ENCODE assay signal across 33 cellular contexts in genomic region chr1:246255773-246256172, GRCh38.
DNase-seq lines count a peak whose midpoint lies in the region; ATAC-seq, FAIRE-seq and TF ChIP-seq lines count a peak whose summit lies in the region.
"Had no signal": no experiment of that assay in that cellular context is flagged by ENCODE, and none has a peak within 500 bp of the region (broad histone marks: within the 10 kb centered on the region; RNA-seq: fewer than 3 reads in every experiment).

No MANE protein-coding gene starts in this region.

- TF ChIP-seq RAD21 in GM12878 (IDR thresholded peaks at IDR 0.05; ENCODE audit: insufficient read depth, low read depth, low read length) (no peak), K562 (CRISPR knock-in tag; conservative IDR thresholded peaks at IDR 0.05 in 1 of 2, IDR thresholded peaks at IDR 0.05 in 1 of 2) (no peak)

- H3K4me3 ChIP-seq in GM12878 (no peak overlapping the region), K562 (no peak overlapping the region), BE2C (ENCODE audit: low read depth, low read length) (no peak overlapping the region)
- H3K4me3 ChIP-seq: A549; BLaER1; BLaER1 treated with 17β-estradiol and CSF1 and Interleukin-3, amounts not matched to agents 10 nM and 100 nM had no signal

- H3K27ac ChIP-seq in GM12878 (ENCODE audit: control insufficient read depth, insufficient read depth) (no peak overlapping the region), K562 (ENCODE audit: extremely low read depth, low read depth, low read length) (no peak overlapping the region)
- H3K27ac ChIP-seq: 22Rv1; A549; BLaER1; BLaER1 treated with 17β-estradiol and CSF1 and Interleukin-3, amounts not matched to agents 10 nM and 100 nM; C4-2B had no signal

- BruUV-seq in GM12878 (replicated peaks; lab: Mats Ljungman, UMichigan), result no TSS peak
- BruUV-seq in K562 (replicated peaks; lab: Mats Ljungman, UMichigan), result no TSS peak

- TF ChIP-seq EP300 in GM12878 (IDR thresholded peaks at IDR 0.05; ENCODE audit: borderline replicate concordance in 1 of 2, control insufficient read depth in 1 of 2, low read depth in 2 of 2, low read length in 2 of 2), result no peak
- no peak for TF ChIP-seq EP300 in K562 (IDR thresholded peaks at IDR 0.05; ENCODE audit: low read length)

- 90% methylated on average over 2 of the region's 2 CpGs for WGBS in GM12878 (ENCODE audit: insufficient coverage, insufficient replicate concordance, low lambda C conversion rate, missing lambda C conversion rate)
- 51% methylated on average over 2 of the region's 2 CpGs for WGBS in K562 (ENCODE audit: insufficient coverage, low coverage, missing lambda C conversion rate)

- TF ChIP-seq CTCF in GM12878 (IDR thresholded peaks at IDR 0.05 in 2 of 3, conservative IDR thresholded peaks at IDR 0.05 in 1 of 3; ENCODE audit: control insufficient read depth in 2 of 3, extremely low read depth in 1 of 3, insufficient read depth in 1 of 3, low read depth in 3 of 3, low read length in 3 of 3), result no peak
- no peak for TF ChIP-seq CTCF in K562 (IDR thresholded peaks at IDR 0.05 in 2 of 3, conservative IDR thresholded peaks at IDR 0.05 in 1 of 3; ENCODE audit: insufficient read depth in 2 of 3, low read depth in 1 of 3, low read length in 3 of 3)
- no peak for TF ChIP-seq CTCF in GM20000 (IDR thresholded peaks at IDR 0.05; ENCODE audit: extremely low read depth, missing control alignments)
- TF ChIP-seq CTCF in BE2C (IDR thresholded peaks at IDR 0.05; ENCODE audit: low read depth, low read length), result no peak

- H3K4me2 ChIP-seq in GM12878 (ENCODE audit: control insufficient read depth, insufficient read depth), result no peak overlapping the region
- H3K4me2 ChIP-seq in K562 (ENCODE audit: insufficient read depth, low read length), result no peak overlapping the region
- H3K4me2 ChIP-seq: A549; BLaER1; BLaER1 treated with 17β-estradiol and CSF1 and Interleukin-3, amounts not matched to agents 10 nM and 100 nM had no signal

- peaks cover 2% of the 10 kb centered on the region; the same call in 2 of the 3 replicates for H3K9me3 ChIP-seq in GM12878 (replicated peaks; ENCODE audit: control insufficient read depth, insufficient read depth, low read length)
- peaks cover 3% of the 10 kb centered on the region; the same call in 1 of the 2 replicates for H3K9me3 ChIP-seq in K562 (replicated peaks; ENCODE audit: control insufficient read depth, insufficient read depth, low read depth, low read length)
- no peaks in the 10 kb centered on the region; the same call in 1 of the 2 replicates for H3K9me3 ChIP-seq in BE2C
- H3K9me3 ChIP-seq: Caco-2 had no signal

- intact Hi-C loops in GM12878 (cut with micrococcal nuclease; ENCODE audit: unreplicated experiment), result no loop called here
- intact Hi-C loops in K562 (cut with micrococcal nuclease), result no loop called here

- SMC1A ChIA-PET in GM12878 (lab: Charles Lee; ENCODE audit: uncharacterized antibody, unreplicated experiment), result interaction anchor here (1.4 kb wide), 1 partner anchor 10 kb away, joined by 3 read pairs; no protein-coding TSS in a partner anchor

- peak; percentile 46 for DNase-seq in NCI-H2171 treated with DMSO at 0.1 percent for 48 hours (lab: John Stamatoyannopoulos, UW)
- no peak for DNase-seq in NCI-H2171 (lab: John Stamatoyannopoulos, UW)
- DNase-seq in GM12878 (ENCODE audit: low read depth, low spot score), result no peak
- no peak for DNase-seq in K562 (ENCODE audit: extremely low read depth in 1 of 4, low spot score in 3 of 4)
- DNase-seq in GM20000 (ENCODE audit: low spot score), result no peak
- no peak for DNase-seq in BE2C
- DNase-seq: 8988T; ACHN; AML-193; C1 segment of cervical spinal cord; Caco-2; Calu3; CD4-positive, alpha-beta memory T cell; CD4-positive, alpha-beta T cell; CD4-positive, CD25-positive, alpha-beta regulatory T cell; CD8-positive, alpha-beta memory T cell; CD8-positive, alpha-beta T cell; COR-L47; DMS 273 treated with DMSO at 0.1 percent for 48 hours; DMS153; DMS53; DMS79; DMS79 treated with DMSO at 0.1 percent for 48 hours; DND-41; EL had no signal

- H3K9ac ChIP-seq in GM12878 (ENCODE audit: control insufficient read depth, insufficient read depth, low read length) (no peak overlapping the region), K562 (ENCODE audit: insufficient read depth in 1 of 2, low read depth in 2 of 2, low read length in 2 of 2) (no peak overlapping the region)
- H3K9ac ChIP-seq: BLaER1; BLaER1 treated with 17β-estradiol and CSF1 and Interleukin-3, amounts not matched to agents 10 nM and 100 nM had no signal

- H3K27me3 ChIP-seq in GM12878 (replicated peaks in 1 of 2; ENCODE audit: control insufficient read depth in 2 of 2, insufficient read depth in 2 of 2, low read length in 1 of 2), result no peaks in the 10 kb centered on the region
- no peaks in the 10 kb centered on the region for H3K27me3 ChIP-seq in K562 (ENCODE audit: control insufficient read depth in 2 of 2, insufficient read depth in 2 of 2, low read length in 2 of 2)
- H3K27me3 ChIP-seq in BE2C, result no peaks in the 10 kb centered on the region
- H3K27me3 ChIP-seq: BLaER1; BLaER1 treated with 17β-estradiol and CSF1 and Interleukin-3, amounts not matched to agents 10 nM and 100 nM had no signal

- ATAC-seq in GM12878 (peak; percentile 29; the same call in 2 of the 3 replicates), K562 (no peak), SK-N-SH treated with all-trans-retinoic acid at 6 μM for 48 hours (no peak)
- ATAC-seq: A549; CD8-positive, alpha-beta T cell had no signal

- in situ Hi-C loops in GM12878 (cut with MboI) (no loop called here), K562 (cut with MboI) (no loop called here)

- H3K79me2 ChIP-seq in GM12878 (ENCODE audit: control insufficient read depth, insufficient read depth, low read length) (no peaks in the 10 kb centered on the region), K562 (ENCODE audit: control insufficient read depth, insufficient read depth, low read length) (no peaks in the 10 kb centered on the region)

- POLR2A ChIA-PET in GM12878 (lab: Charles Lee) (interaction anchor here (0.7 kb wide), 1 partner anchor 32 kb away, joined by 3 read pairs; no protein-coding TSS in a partner anchor), K562 (lab: Yijun Ruan, JAX) (no interaction called here)

- no peaks in the 10 kb centered on the region for H3K4me1 ChIP-seq in GM12878 (ENCODE audit: control insufficient read depth, insufficient read depth, low read length)
- H3K4me1 ChIP-seq in K562 (replicated peaks in 1 of 2; ENCODE audit: control insufficient read depth in 2 of 2, insufficient read depth in 2 of 2, low read length in 2 of 2), result no peaks in the 10 kb centered on the region
- no peaks in the 10 kb centered on the region for H3K4me1 ChIP-seq in BE2C
- H3K4me1 ChIP-seq: A549; BLaER1; BLaER1 treated with 17β-estradiol and CSF1 and Interleukin-3, amounts not matched to agents 10 nM and 100 nM; Caco-2 had no signal

- H3K36me3 ChIP-seq in GM12878 (ENCODE audit: control insufficient read depth in 2 of 2, insufficient read depth in 2 of 2, low read length in 1 of 2) (no peaks in the 10 kb centered on the region; a peak in 1 of 4 replicates), K562 (ENCODE audit: control insufficient read depth, insufficient read depth, low read length) (no peaks in the 10 kb centered on the region), BE2C (no peaks in the 10 kb centered on the region)

- H4K20me1 ChIP-seq in GM12878 (ENCODE audit: control insufficient read depth, insufficient read depth), result no peaks in the 10 kb centered on the region
- H4K20me1 ChIP-seq in K562 (replicated peaks; ENCODE audit: control insufficient read depth, insufficient read depth, low read length), result no peaks in the 10 kb centered on the region
- H4K20me1 ChIP-seq: BLaER1; BLaER1 treated with 17β-estradiol and CSF1 and Interleukin-3, amounts not matched to agents 10 nM and 100 nM had no signal

- CTCF ChIA-PET in GM12878 (lab: Yijun Ruan, JAX) (no interaction called here), K562 (lab: Yijun Ruan, JAX; ENCODE audit: low intra/inter-chr PET ratio) (interaction anchor here (0.6 kb wide), 1 partner anchor 454 kb away, joined by 3 read pairs; no protein-coding TSS in a partner anchor)

- peak; percentile 13 for FAIRE-seq in TTC549 (lab: Jason Lieb, UNC)
- no peak for FAIRE-seq in GM12878 (lab: Jason Lieb, UNC)
- FAIRE-seq in K562 (lab: Jason Lieb, UNC), result no peak
- FAIRE-seq: A204.1, A549 had no signal

- no peaks in the 10 kb centered on the region for H3K9me1 ChIP-seq in K562 (ENCODE audit: control insufficient read depth, insufficient read depth, low read length)

- TF ChIP-seq POLR2A in GM12878 (IDR thresholded peaks at IDR 0.05; ENCODE audit: low read depth, low read length), result no peak
- no peak for TF ChIP-seq POLR2A in K562 (conservative IDR thresholded peaks at IDR 0.05)

- RAD21 ChIA-PET in GM12878 (lab: Charles Lee; ENCODE audit: unreplicated experiment), result no interaction called here

- H2AFZ ChIP-seq in GM12878 (ENCODE audit: control insufficient read depth, low read depth, low read length) (no peak overlapping the region), K562 (ENCODE audit: low read depth, low read length) (no peak overlapping the region)

TF ChIP-seq in GM12878, 131 proteins besides CTCF, POLR2A, EP300 and RAD21:
- TF ChIP-seq EZH2 (IDR thresholded peaks at IDR 0.05; ENCODE audit: borderline replicate concordance, control insufficient read depth, low read depth, low read length) (no peak), SIN3A (IDR thresholded peaks at IDR 0.05; ENCODE audit: low read depth, low read length) (no peak)
TF ChIP-seq in GM12878: peak in this region for 0.

TF ChIP-seq in K562, 482 proteins besides CTCF, POLR2A, EP300 and RAD21 (continues in another document):
- TF ChIP-seq DACH1 (IDR thresholded peaks at IDR 0.05; ENCODE audit: partially characterized antibody) (peak; percentile 96), TRIM28 (IDR thresholded peaks at IDR 0.05) (no peak)

TF ChIP-seq in SK-N-SH treated with all-trans-retinoic acid at 6 μM for 48 hours, 23 proteins besides CTCF, POLR2A, EP300 and RAD21:
- TF ChIP-seq ZC3H10 (CRISPR knock-in tag; IDR thresholded peaks at IDR 0.05), result no peak
